Comparison of ENCODE assay signal across 8 cellular contexts in the genomic region with DNA sequence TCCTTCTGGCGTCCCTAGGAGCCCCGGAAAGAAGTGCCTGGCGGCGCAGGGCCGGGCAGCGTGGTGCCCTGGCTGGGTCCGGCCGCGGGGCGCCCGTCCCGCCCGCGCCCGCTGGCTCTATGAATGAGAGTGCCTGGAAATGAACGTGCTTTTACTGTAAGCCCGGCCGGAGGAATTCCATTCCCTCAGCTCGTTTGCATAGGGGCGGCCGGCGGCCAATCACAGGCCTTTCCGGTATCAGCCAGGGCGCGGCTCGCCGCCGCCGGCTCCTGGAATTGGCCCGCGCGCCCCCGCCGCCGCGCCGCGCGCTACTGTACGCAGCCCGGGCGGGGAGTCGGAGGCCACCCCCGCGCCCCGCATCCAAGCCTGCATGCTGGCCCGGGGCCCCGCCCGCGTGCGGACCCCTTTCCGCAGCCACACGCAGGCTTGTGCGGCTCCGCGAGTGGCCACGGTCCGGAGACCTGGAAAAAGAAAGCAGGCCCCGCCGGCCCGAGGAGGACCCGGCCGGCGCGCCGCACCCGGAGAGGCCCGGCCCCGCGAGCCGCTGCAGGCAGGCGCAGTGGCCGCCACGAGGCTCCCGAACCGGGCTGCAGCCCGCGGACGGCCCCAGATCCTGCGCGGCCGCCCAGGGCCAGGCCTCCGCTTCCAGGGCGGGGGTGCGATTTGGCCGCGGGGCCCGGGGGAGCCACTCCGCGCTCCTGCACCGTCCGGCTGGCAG.
DNase-seq lines count a peak whose midpoint lies in the region; ATAC-seq, FAIRE-seq and TF ChIP-seq lines count a peak whose summit lies in the region.

No MANE protein-coding gene starts in this region.

- FAIRE-seq in GM12892 (lab: Jason Lieb, UNC) = no peak

- TF ChIP-seq POLR2A in GM12892 (IDR thresholded peaks at IDR 0.05; ENCODE audit: low read depth, low read length) = peak; percentile 91
- TF ChIP-seq POLR2A in vagina (IDR thresholded peaks at IDR 0.05) = peak in 1 of 2 donors; percentile 95

- H3K27ac ChIP-seq in right atrium auricular region (peak overlapping the region; percentile 87 to 89), vagina (peak overlapping the region; percentile 90)

- DNase-seq in GM12892 (ENCODE audit: insufficient read length) (peak; percentile 75), NCI-H1436 (lab: John Stamatoyannopoulos, UW) (peak; percentile 80), T follicular helper cell (ENCODE audit: low read depth) (peak; percentile 60), amniotic epithelial cell (ENCODE audit: low read depth) (peak; percentile 95), right atrium auricular region (ENCODE audit: low spot score) (peak; percentile 97), pulmonary artery endothelial cell (ENCODE audit: low read depth, low spot score) (peak; percentile 85), vagina (ENCODE audit: extremely low spot score in 2 of 2) (peak in 1 of 2 donors; percentile 96)

- peak overlapping the region; percentile 56 to 73 for H3K4me3 ChIP-seq in right atrium auricular region
- H3K4me3 ChIP-seq in vagina = peak overlapping the region; percentile 64 to 84

- H3K4me1 ChIP-seq in right atrium auricular region (peaks cover 0 to 41% of the 10 kb centered on the region in 2 donors), vagina (peaks cover 16% of the 10 kb centered on the region)

- intact Hi-C loops in vagina (cut with DNase I) = loop anchor here (5.0 kb wide), 1 partner anchor 91 kb away; no protein-coding TSS in a partner anchor

- H3K36me3 ChIP-seq in right atrium auricular region = no peaks in the 10 kb centered on the region
- no peaks in the 10 kb centered on the region for H3K36me3 ChIP-seq in vagina

- H3K9me3 ChIP-seq in right atrium auricular region (no peaks in the 10 kb centered on the region), vagina (no peaks in the 10 kb centered on the region)

- H3K27me3 ChIP-seq in right atrium auricular region (peaks cover 6 to 21% of the 10 kb centered on the region in 2 donors), vagina (no peaks in the 10 kb centered on the region)

- ATAC-seq in HG02840 (IDR thresholded peaks at IDR 0.05; ENCODE audit: low FRiP score, unreplicated experiment) = peak; percentile 45

- no peak for TF ChIP-seq CTCF in right atrium auricular region (IDR thresholded peaks at IDR 0.05)
- TF ChIP-seq CTCF in vagina (IDR thresholded peaks at IDR 0.05) = no peak
